ENCODE assay signal across 9 cellular contexts in genomic region chr11:16791494-16791961, GRCh38. TPM values are rescaled to one million over a fixed set of nuclear protein-coding genes. Genes with fewer than 3 reads are reported as not detected.
A peak's percentile ranks its signal among the peaks of the same experiment; 100 is the strongest.
DNase-seq lines count a peak whose midpoint lies in the region; ATAC-seq, FAIRE-seq and TF ChIP-seq lines count a peak whose summit lies in the region.
"Had no signal": no experiment of that assay in that cellular context is flagged by ENCODE, and none has a peak within 500 bp of the region (broad histone marks: within the 10 kb centered on the region; RNA-seq: fewer than 3 reads in every experiment).

No MANE protein-coding gene starts in this region.

- H3K4me1 ChIP-seq in K562 (replicated peaks in 1 of 2; ENCODE audit: control insufficient read depth in 2 of 2, insufficient read depth in 2 of 2, low read length in 2 of 2) (no peaks in the 10 kb centered on the region; a peak in 1 of 5 replicates), left lung (peaks cover 15 to 67% of the 10 kb centered on the region in 2 donors), upper lobe of right lung (peaks cover 32% of the 10 kb centered on the region), GM23338 (ENCODE audit: insufficient read depth) (no peaks in the 10 kb centered on the region)
- H3K4me1 ChIP-seq: Caco-2 had no signal

- H3K79me2 ChIP-seq in K562 (ENCODE audit: control insufficient read depth, insufficient read depth, low read length) (no peaks in the 10 kb centered on the region), GM23338 (replicated peaks; ENCODE audit: insufficient read depth) (no peaks in the 10 kb centered on the region)

- in situ Hi-C loops in K562 (cut with MboI): no loop called here

- no TSS peak for BruUV-seq in K562 (replicated peaks; lab: Mats Ljungman, UMichigan)

- no peak for TF ChIP-seq POLR2A in K562 (conservative IDR thresholded peaks at IDR 0.05)

- no peak overlapping the region for H3K27ac Mint-ChIP-seq in activated CD8-positive, alpha-beta T cell treated with anti-CD3 and anti-CD28 coated beads for 36 hours
- H3K27ac Mint-ChIP-seq in activated CD8-positive, alpha-beta T cell treated with anti-CD3 and anti-CD28 coated beads, Interleukin-2, amount 10 ng/mL, durations not matched to agents 7 days and 5 days: no peak overlapping the region
- no peak overlapping the region for H3K27ac Mint-ChIP-seq in GM23338

- no peaks in the 10 kb centered on the region; the same call in 1 of the 2 replicates for H3K9me2 ChIP-seq in GM23338 (ENCODE audit: insufficient read depth)

- H3K9me1 ChIP-seq in K562 (ENCODE audit: control insufficient read depth, insufficient read depth, low read length): no peaks in the 10 kb centered on the region

- H3K4me3 ChIP-seq in K562: no peak overlapping the region
- no peak overlapping the region for H3K4me3 ChIP-seq in left lung
- no peak overlapping the region for H3K4me3 ChIP-seq in upper lobe of right lung
- H3K4me3 ChIP-seq in GM23338: no peak overlapping the region

- no peak for TF ChIP-seq RAD21 in K562 (CRISPR knock-in tag; conservative IDR thresholded peaks at IDR 0.05 in 1 of 2, IDR thresholded peaks at IDR 0.05 in 1 of 2)

- intact Hi-C loops in activated CD8-positive, alpha-beta T cell treated with anti-CD3 and anti-CD28 coated beads for 36 hours (cut with micrococcal nuclease): no loop called here
- intact Hi-C loops in K562 (cut with micrococcal nuclease) (no loop called here), left lung (cut with DNase I) (no loop called here), upper lobe of right lung (cut with DNase I) (no loop called here)

- no peak for FAIRE-seq in K562 (lab: Jason Lieb, UNC)

- peaks cover 16% of the 10 kb centered on the region for H3K4me1 Mint-ChIP-seq in activated CD8-positive, alpha-beta T cell treated with anti-CD3 and anti-CD28 coated beads for 36 hours (ENCODE audit: low read depth)
- peaks cover 6% of the 10 kb centered on the region for H3K4me1 Mint-ChIP-seq in activated CD8-positive, alpha-beta T cell treated with anti-CD3 and anti-CD28 coated beads, Interleukin-2, amount 10 ng/mL, durations not matched to agents 7 days and 5 days (ENCODE audit: low read depth)
- no peaks in the 10 kb centered on the region for H3K4me1 Mint-ChIP-seq in GM23338

- H3F3A ChIP-seq in GM23338 (replicated peaks; ENCODE audit: low read depth): no peaks in the 10 kb centered on the region

- no peaks in the 10 kb centered on the region for H4K20me1 ChIP-seq in K562 (replicated peaks; ENCODE audit: control insufficient read depth, insufficient read depth, low read length)
- no peaks in the 10 kb centered on the region for H4K20me1 ChIP-seq in GM23338 (replicated peaks; ENCODE audit: insufficient read depth)

- H2AFZ ChIP-seq in K562 (ENCODE audit: low read depth, low read length): no peak overlapping the region
- H2AFZ ChIP-seq in GM23338: no peak overlapping the region

- no peaks in the 10 kb centered on the region for H3K9me3 Mint-ChIP-seq in activated CD8-positive, alpha-beta T cell treated with anti-CD3 and anti-CD28 coated beads for 36 hours
- no peaks in the 10 kb centered on the region for H3K9me3 Mint-ChIP-seq in activated CD8-positive, alpha-beta T cell treated with anti-CD3 and anti-CD28 coated beads, Interleukin-2, amount 10 ng/mL, durations not matched to agents 7 days and 5 days (ENCODE audit: insufficient read depth)
- H3K9me3 Mint-ChIP-seq in GM23338: no peaks in the 10 kb centered on the region

- H3K4me2 ChIP-seq in K562 (ENCODE audit: insufficient read depth, low read length): no peak overlapping the region
- H3K4me2 ChIP-seq in GM23338: no peak overlapping the region

- TF ChIP-seq EP300 in K562 (IDR thresholded peaks at IDR 0.05; ENCODE audit: low read length): no peak

- POLR2A ChIA-PET in activated CD8-positive, alpha-beta T cell treated with anti-CD3 and anti-CD28 coated beads for 36 hours (lab: Charles Lee): no interaction called here
- POLR2A ChIA-PET in activated CD8-positive, alpha-beta T cell treated with anti-CD3 and anti-CD28 coated beads, Interleukin-2, amount 10 ng/mL, durations not matched to agents 7 days and 5 days (lab: Charles Lee): no interaction called here
- POLR2A ChIA-PET in K562 (lab: Yijun Ruan, JAX): interaction anchor here (1.6 kb wide), 1 partner anchor 9 kb away, joined by 3 read pairs; no protein-coding TSS in a partner anchor

- TF ChIP-seq CTCF in activated CD8-positive, alpha-beta T cell treated with anti-CD3 and anti-CD28 coated beads for 36 hours (IDR thresholded peaks at IDR 0.05): no peak
- TF ChIP-seq CTCF in K562 (IDR thresholded peaks at IDR 0.05 in 2 of 3, conservative IDR thresholded peaks at IDR 0.05 in 1 of 3; ENCODE audit: insufficient read depth in 2 of 3, low read depth in 1 of 3, low read length in 3 of 3): no peak
- TF ChIP-seq CTCF in left lung (IDR thresholded peaks at IDR 0.05): no peak
- TF ChIP-seq CTCF in upper lobe of right lung (IDR thresholded peaks at IDR 0.05): no peak
- TF ChIP-seq CTCF in GM23338 (conservative IDR thresholded peaks at IDR 0.05; ENCODE audit: low read depth in 2 of 2): no peak

- peaks cover 7 to 50% of the 10 kb centered on the region in 2 experiments; a peak in 4 of 5 replicates for H3K27me3 ChIP-seq in K562 (ENCODE audit: control insufficient read depth in 2 of 2, insufficient read depth in 2 of 2, low read length in 2 of 2)
- H3K27me3 ChIP-seq in left lung: no peaks in the 10 kb centered on the region
- H3K27me3 ChIP-seq in upper lobe of right lung: no peaks in the 10 kb centered on the region
- no peaks in the 10 kb centered on the region for H3K27me3 ChIP-seq in GM23338 (ENCODE audit: insufficient read depth)

- CTCF ChIA-PET in activated CD8-positive, alpha-beta T cell treated with anti-CD3 and anti-CD28 coated beads for 36 hours (lab: Charles Lee): interaction anchor here (1.0 to 9.0 kb wide), 2 partner anchors 9 to 29 kb away, joined by 3 to 48 read pairs; no protein-coding TSS in a partner anchor
- CTCF ChIA-PET in activated CD8-positive, alpha-beta T cell treated with anti-CD3 and anti-CD28 coated beads, Interleukin-2, amount 10 ng/mL, durations not matched to agents 7 days and 5 days (lab: Charles Lee): no interaction called here
- CTCF ChIA-PET in K562 (lab: Yijun Ruan, JAX; ENCODE audit: low intra/inter-chr PET ratio): interaction anchor here (0.5 kb wide), 1 partner anchor 403 kb away, joined by 3 read pairs; no protein-coding TSS in a partner anchor

- 0% methylated on average over 9 of the region's 9 CpGs for WGBS in K562 (ENCODE audit: insufficient coverage, low coverage, missing lambda C conversion rate)

- no peak overlapping the region for H3K9ac ChIP-seq in K562 (ENCODE audit: insufficient read depth in 1 of 2, low read depth in 2 of 2, low read length in 2 of 2)

- peak; percentile 34 for ATAC-seq in activated CD8-positive, alpha-beta T cell treated with anti-CD3 and anti-CD28 coated beads for 36 hours
- ATAC-seq in activated CD8-positive, alpha-beta T cell treated with anti-CD3 and anti-CD28 coated beads, Interleukin-2, amount 10 ng/mL, durations not matched to agents 7 days and 5 days: no peak
- peak; percentile 26 for ATAC-seq in K562
- peak; percentile 69 for ATAC-seq in left lung
- ATAC-seq in upper lobe of right lung: peak; percentile 77
- no peak for ATAC-seq in GM23338
- no peak for ATAC-seq in HG03520 (IDR thresholded peaks at IDR 0.05; ENCODE audit: unreplicated experiment)
- ATAC-seq in GM21528 (IDR thresholded peaks at IDR 0.05; ENCODE audit: low FRiP score, unreplicated experiment): no peak

- H3K4me3 Mint-ChIP-seq in activated CD8-positive, alpha-beta T cell treated with anti-CD3 and anti-CD28 coated beads for 36 hours: no peak overlapping the region
- no peak overlapping the region for H3K4me3 Mint-ChIP-seq in activated CD8-positive, alpha-beta T cell treated with anti-CD3 and anti-CD28 coated beads, Interleukin-2, amount 10 ng/mL, durations not matched to agents 7 days and 5 days
- H3K4me3 Mint-ChIP-seq in GM23338: no peak overlapping the region

- H3K36me3 Mint-ChIP-seq in activated CD8-positive, alpha-beta T cell treated with anti-CD3 and anti-CD28 coated beads for 36 hours (ENCODE audit: low read depth): no peaks in the 10 kb centered on the region
- H3K36me3 Mint-ChIP-seq in activated CD8-positive, alpha-beta T cell treated with anti-CD3 and anti-CD28 coated beads, Interleukin-2, amount 10 ng/mL, durations not matched to agents 7 days and 5 days (ENCODE audit: low read depth): no peaks in the 10 kb centered on the region
- H3K36me3 Mint-ChIP-seq in GM23338 (ENCODE audit: low read depth): peaks cover 6% of the 10 kb centered on the region; the same call in 2 of the 3 replicates

- no peaks in the 10 kb centered on the region for H3K9me3 ChIP-seq in K562 (replicated peaks; ENCODE audit: control insufficient read depth, insufficient read depth, low read depth, low read length)
- no peaks in the 10 kb centered on the region for H3K9me3 ChIP-seq in left lung
- no peaks in the 10 kb centered on the region for H3K9me3 ChIP-seq in upper lobe of right lung
- H3K9me3 ChIP-seq: Caco-2 had no signal

- no peaks in the 10 kb centered on the region for H3K27me3 Mint-ChIP-seq in activated CD8-positive, alpha-beta T cell treated with anti-CD3 and anti-CD28 coated beads for 36 hours
- H3K27me3 Mint-ChIP-seq in activated CD8-positive, alpha-beta T cell treated with anti-CD3 and anti-CD28 coated beads, Interleukin-2, amount 10 ng/mL, durations not matched to agents 7 days and 5 days (ENCODE audit: low read depth): no peaks in the 10 kb centered on the region
- peaks cover 3% of the 10 kb centered on the region for H3K27me3 Mint-ChIP-seq in GM23338 (ENCODE audit: insufficient read depth, low read depth, poor library complexity)

- DNase-seq in activated CD8-positive, alpha-beta T cell treated with anti-CD3 and anti-CD28 coated beads for 36 hours: no peak
- DNase-seq in activated CD8-positive, alpha-beta T cell treated with anti-CD3 and anti-CD28 coated beads, Interleukin-2, amount 10 ng/mL, durations not matched to agents 7 days and 5 days: no peak
- DNase-seq in K562 (ENCODE audit: extremely low read depth in 1 of 4, low spot score in 3 of 4): no peak
- DNase-seq in left lung: peak in 1 of 2 donors; percentile 70
- no peak for DNase-seq in upper lobe of right lung
- DNase-seq in GM23338 (ENCODE audit: low spot score): no peak
- DNase-seq: Caco-2 had no signal

- H3K36me3 ChIP-seq in K562 (ENCODE audit: control insufficient read depth, insufficient read depth, low read length) (no peaks in the 10 kb centered on the region), left lung (peaks cover 0 to 19% of the 10 kb centered on the region in 2 donors), upper lobe of right lung (no peaks in the 10 kb centered on the region), GM23338 (ENCODE audit: insufficient read depth) (no peaks in the 10 kb centered on the region)

- H3K27ac ChIP-seq in K562 (ENCODE audit: extremely low read depth, low read depth, low read length) (no peak overlapping the region), left lung (peak overlapping the region; percentile 71 to 86), upper lobe of right lung (peak overlapping the region; percentile 79), GM23338 (ENCODE audit: low read depth) (no peak overlapping the region)

RNA-seq across cellular contexts. Expression of gene C11orf58, which starts 53.1 kb away (rescaled TPM):
- 100 to 1,000 TPM; 114 to 133 TPM for total RNA-seq in activated CD8-positive, alpha-beta T cell treated with anti-CD3 and anti-CD28 coated beads for 36 hours
- total RNA-seq in activated CD8-positive, alpha-beta T cell treated with anti-CD3 and anti-CD28 coated beads, Interleukin-2, amount 10 ng/mL, durations not matched to agents 7 days and 5 days: 100 to 1,000 TPM; 104 to 111 TPM
- 28.1 and 89.9 TPM in 2 replicates for total RNA-seq in K562 (2011; cell fraction: chromatin; rRNA removed; ENCODE audit: low replicate concordance)
- 17.8 and 20.7 TPM in 2 replicates for total RNA-seq in K562 (2011; cell fraction: nucleolus; rRNA removed)
- total RNA-seq in K562 (2011; cell fraction: nucleoplasm; rRNA removed): 48.6 and 82.8 TPM in 2 replicates
- 188 and 247 TPM in 2 replicates for total RNA-seq in K562 (2014; rRNA removed)
- 196 and 207 TPM in 2 replicates for total RNA-seq in K562 (2014; rRNA removed; fragmentation: Illumina TruSeq; extraction: Trizol)
- total RNA-seq in K562 (2015; rRNA removed; fragmentation: Illumina TruSeq; extraction: Trizol): 231 and 248 TPM in 2 replicates
- total RNA-seq in K562 (2021): 96.4 and 104 TPM in 2 replicates
- polyA plus RNA-seq in K562 (2011; rRNA removed): 97.4 and 130 TPM in 2 replicates
- polyA plus RNA-seq in K562 (2011; cell fraction: cytosol; rRNA removed): 33.8 and 65.3 TPM in 2 replicates
- 35.2 and 44.8 TPM in 2 replicates for polyA plus RNA-seq in K562 (2011; cell fraction: nucleus; rRNA removed)
- 116 and 260 TPM in 2 replicates for polyA plus RNA-seq in K562 (2012)
- 232 and 243 TPM in 2 replicates for polyA plus RNA-seq in K562 (2014; fragmentation: Illumina TruSeq; extraction: Trizol)
- polyA plus RNA-seq in K562 (2014; fragmentation: Nextera tagmentation; extraction: Ambion mirVana): 100 to 1,000 TPM; 395 to 421 TPM
- polyA plus RNA-seq in K562 (2014; rRNA removed): 226 and 273 TPM in 2 replicates
- 132 and 155 TPM in 2 replicates for polyA minus RNA-seq in K562 (2011; rRNA and poly(A)+ RNA removed)
- 90.8 and 103 TPM in 2 replicates for polyA minus RNA-seq in K562 (2011; cell fraction: cytosol; rRNA and poly(A)+ RNA removed)
- 25.6 and 53.9 TPM in 2 replicates for polyA minus RNA-seq in K562 (2011; cell fraction: nucleus; rRNA and poly(A)+ RNA removed)
- total RNA-seq in left lung: 10 to 100 TPM; 87.9 to 89.0 TPM
- total RNA-seq in upper lobe of right lung: 104 TPM
- 164 and 221 TPM in 2 replicates for total RNA-seq in GM23338 (2014; rRNA removed; shearing (Covaris generic))
- 248 and 280 TPM in 2 replicates for polyA plus RNA-seq in GM23338 (2016; fragmentation: Nextera tagmentation; extraction: Ambion mirVana)

Comparison
In these comparisons a context has a peak if more than half of its experiments do, and no peak if none do; other contexts are left out.
1. ATAC-seq: peak in activated CD8-positive, alpha-beta T cell treated with anti-CD3 and anti-CD28 coated beads for 36 hours (single experiment), K562 (single experiment), left lung (single experiment) and upper lobe of right lung (single experiment); none in activated CD8-positive, alpha-beta T cell treated with anti-CD3 and anti-CD28 coated beads, Interleukin-2, amount 10 ng/mL, durations not matched to agents 7 days and 5 days (single experiment), GM23338 (single experiment), HG03520 (single experiment) and GM21528 (single experiment).
2. H3K27ac ChIP-seq: peak in left lung (2 of 2) and upper lobe of right lung (single experiment); none in K562 (single experiment) and GM23338 (single experiment).